Comparison of ENCODE assay signal across 9 cellular contexts in the genomic region with DNA sequence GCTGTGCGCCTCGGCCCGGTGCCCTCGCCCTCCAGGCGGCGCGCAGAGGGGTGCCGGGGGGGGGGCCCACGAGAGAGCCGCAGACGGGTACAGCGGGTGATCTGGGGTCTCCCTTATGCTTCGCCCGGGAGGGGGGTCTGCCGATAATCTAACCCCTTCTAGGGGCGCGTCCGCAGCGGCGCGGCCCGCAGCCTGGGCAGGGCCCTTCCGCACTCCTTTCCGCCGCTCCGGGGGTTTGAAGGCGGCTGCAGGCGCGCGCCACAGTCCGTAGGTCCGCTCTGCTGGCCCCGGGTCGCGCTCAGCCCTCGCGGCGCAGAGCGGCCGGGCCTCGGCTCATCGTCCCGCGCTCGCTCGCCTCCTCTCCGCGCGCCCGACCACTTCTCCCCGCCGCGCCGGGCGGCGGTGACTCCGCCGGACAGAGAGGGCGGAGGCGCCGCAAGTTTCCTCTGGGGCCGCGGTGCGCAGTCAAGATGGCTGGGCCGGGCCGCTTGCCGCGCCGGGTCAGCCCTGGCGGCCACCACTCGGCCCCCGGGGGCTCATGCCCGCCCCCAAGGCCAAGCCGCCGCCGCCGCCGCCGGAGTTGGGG. TPM values are rescaled to one million over a fixed set of nuclear protein-coding genes. Genes with fewer than 3 reads are reported as not detected.
DNase-seq lines count a peak whose midpoint lies in the region; ATAC-seq and TF ChIP-seq lines count a peak whose summit lies in the region.
"Had no signal": no experiment of that assay in that cellular context is flagged by ENCODE, and none has a peak within 500 bp of the region (broad histone marks: within the 10 kb centered on the region; RNA-seq: fewer than 3 reads in every experiment).

No MANE protein-coding gene starts in this region.

- 0 to 1% (median 1%) methylated on average over 27 to 79 of the region's 79 CpGs for WGBS in psoas muscle, 3 donors

- DNase-seq in EL (peak; percentile 44), cardiac muscle cell (ENCODE audit: low read depth in 1 of 2, low spot score in 1 of 2) (peak; percentile 50 to 69), psoas muscle (no peak), MV-4-11 (lab: John Stamatoyannopoulos, UW) (no peak), Ammon's horn (ENCODE audit: low spot score) (no peak)
- peak; percentile 59 for DNase-seq in activated CD8-positive, alpha-beta memory T cell treated with anti-CD3 and anti-CD28 coated beads, Interleukin-2, amount 50 U/mL, for 48 hours

- no peak for TF ChIP-seq CTCF in cardiac muscle cell (IDR thresholded peaks at IDR 0.05; ENCODE audit: low read depth, low read length)
- no peak for TF ChIP-seq CTCF in psoas muscle (IDR thresholded peaks at IDR 0.05)

- H3K27ac ChIP-seq in cardiac muscle cell (peak overlapping the region; percentile 90), psoas muscle (peak overlapping the region; percentile 92)

- H3K4me3 ChIP-seq in cardiac muscle cell (peak overlapping the region; percentile 93), psoas muscle (peak overlapping the region; percentile 95)

- intact Hi-C loops in psoas muscle (cut with DNase I), result loop anchor here in 1 of 2 donors (10.0 kb wide), 2 partner anchors 353 to 533 kb away; no protein-coding TSS in a partner anchor

- ATAC-seq in GM19455 (IDR thresholded peaks at IDR 0.05; ENCODE audit: unreplicated experiment), result peak; percentile 21
- peak; percentile 38 for ATAC-seq in HG03439 (IDR thresholded peaks at IDR 0.05; ENCODE audit: unreplicated experiment)
- ATAC-seq in psoas muscle, result peak; percentile 39 to 46 (median 42)

- H3K4me1 ChIP-seq in cardiac muscle cell (ENCODE audit: low read depth), result peaks cover 24% of the 10 kb centered on the region
- H3K4me1 ChIP-seq in psoas muscle, result peaks cover 5% of the 10 kb centered on the region

- H3K27me3 ChIP-seq in cardiac muscle cell (peaks cover 10% of the 10 kb centered on the region), psoas muscle (ENCODE audit: insufficient read depth in 3 of 3, low read length in 2 of 3) (no peaks in the 10 kb centered on the region)

- H3K36me3 ChIP-seq in cardiac muscle cell (no peaks in the 10 kb centered on the region), psoas muscle (ENCODE audit: insufficient read depth in 1 of 2, low read depth in 1 of 2) (peaks cover 0 to 6% of the 10 kb centered on the region in 2 donors)

- H3K9me3 ChIP-seq in cardiac muscle cell (ENCODE audit: low read depth) (no peaks in the 10 kb centered on the region), psoas muscle (no peaks in the 10 kb centered on the region)

RNA-seq across cellular contexts. Expression of gene FZD8, which starts 0.6 kb away (rescaled TPM):
- 41.5 and 58.4 TPM in 2 replicates for total RNA-seq in cardiac muscle cell
- 7.6 and 9.9 TPM in 2 replicates for polyA plus RNA-seq in cardiac muscle cell
- 1 to 10 TPM; 4.1 to 6.1 (median 5.6) TPM for total RNA-seq in psoas muscle
- polyA plus RNA-seq in psoas muscle, result 1 to 10 TPM; 1.4 to 2.8 (median 2.3) TPM

RNA-seq across cellular contexts. Expression of gene GJD4, which starts 36.4 kb away (rescaled TPM):
- total RNA-seq in cardiac muscle cell, result 0.24 TPM in 1 of 2 replicates, not detected in the other
- polyA plus RNA-seq in cardiac muscle cell, result not detected in 2 replicates
- total RNA-seq in psoas muscle, result not detected
- polyA plus RNA-seq in psoas muscle, result under 1 TPM in 1 of 3 donors, not detected in 2; 0.03 TPM
- total RNA-seq: subcutaneous adipose tissue had no signal

Comparison
In these comparisons a context has a peak if more than half of its experiments do, and no peak if none do; other contexts are left out.
1. DNase-seq: peak in EL (single experiment), activated CD8-positive, alpha-beta memory T cell treated with anti-CD3 and anti-CD28 coated beads, Interleukin-2, amount 50 U/mL, for 48 hours (single experiment) and cardiac muscle cell (2 of 2); none in psoas muscle (0 of 2), MV-4-11 (single experiment) and Ammon's horn (single experiment).
2. Peak in every context shown above with its lines, with median percentiles within 50 percentile points of each other: ATAC-seq.